Comparison of ENCODE assay signal across 9 cellular contexts in the genomic region with DNA sequence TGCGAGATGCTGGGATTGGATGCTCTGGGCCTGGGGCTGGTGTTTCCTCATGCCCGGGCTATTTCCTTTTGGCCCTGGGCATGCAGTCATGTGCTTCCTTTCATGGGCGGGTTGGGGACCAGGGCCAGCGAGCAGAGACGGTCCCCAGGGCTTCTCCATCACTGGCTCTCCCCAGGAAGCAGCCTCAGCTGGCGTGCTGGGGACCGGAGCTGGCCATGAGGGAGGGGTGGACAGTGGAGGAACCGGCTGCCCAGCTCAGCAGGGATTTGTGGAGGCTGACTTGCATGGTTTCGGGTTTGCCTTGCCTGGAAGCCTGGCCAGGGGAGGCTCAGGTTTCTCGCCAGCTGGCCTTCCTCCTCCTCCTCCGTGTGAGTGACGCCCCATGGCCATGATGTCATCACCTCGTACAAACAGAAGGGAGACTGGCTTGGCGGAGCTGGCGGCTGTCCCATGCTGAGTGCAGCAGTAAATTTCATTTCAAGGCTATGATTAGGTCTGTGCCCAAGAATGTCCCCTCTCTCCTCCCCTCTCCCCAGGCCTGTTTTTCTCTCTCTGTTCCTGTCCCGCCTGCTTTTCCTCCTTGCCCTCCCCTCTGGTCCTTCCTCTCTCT. TPM values are rescaled to one million over a fixed set of nuclear protein-coding genes. Genes with fewer than 3 reads are reported as not detected.
DNase-seq lines count a peak whose midpoint lies in the region; ATAC-seq, FAIRE-seq and TF ChIP-seq lines count a peak whose summit lies in the region.
"Had no signal": no experiment of that assay in that cellular context is flagged by ENCODE, and none has a peak within 500 bp of the region (broad histone marks: within the 10 kb centered on the region; RNA-seq: fewer than 3 reads in every experiment).

No MANE protein-coding gene starts in this region.

- H3K4me3 ChIP-seq in AG04450 (ENCODE audit: low read depth, low read length): peak overlapping the region; percentile 45
- peak overlapping the region in 3 of 4 donors; percentile 11 to 37 (median 28) for H3K4me3 ChIP-seq in upper lobe of left lung

- H3K9me3 ChIP-seq in AG04450 (ENCODE audit: control insufficient read depth, insufficient read depth, low read length) (no peaks in the 10 kb centered on the region; the same call in 1 of the 2 replicates), upper lobe of left lung (no peaks in the 10 kb centered on the region)

- H3K9me3 Mint-ChIP-seq in mesothelial cell of epicardium: no peaks in the 10 kb centered on the region
- H3K9me3 Mint-ChIP-seq: activated naive CD8-positive, alpha-beta T cell treated with anti-CD3 and anti-CD28 coated beads, Interleukin-2, amount 10 ng/mL, durations not matched to agents 7 days and 5 days had no signal

- CTCF ChIA-PET in AG04450 (lab: Charles Lee): interaction anchor here (0.6 to 1.3 kb wide), 3 partner anchors 37 to 69 kb away, joined by 3 to 5 read pairs (median 3); no protein-coding TSS in a partner anchor
- CTCF ChIA-PET in RWPE1 (lab: Yijun Ruan, JAX): interaction anchor here (0.6 to 2.2 kb wide), 3 partner anchors 37 to 588 kb away, joined by 3 to 5 read pairs (median 4); no protein-coding TSS in a partner anchor

- POLR2A ChIA-PET in AG04450 (lab: Yijun Ruan, JAX): interaction anchor here (0.6 to 3.4 kb wide), 8 partner anchors 10 to 1329 kb away, joined by 3 to 26 read pairs (median 4); partner anchors contain the start of gene TIMP2
- POLR2A ChIA-PET in RWPE1 (lab: Yijun Ruan, JAX; ENCODE audit: low non-redundant PET): no interaction called here

- ATAC-seq in upper lobe of left lung (ENCODE audit: low FRiP score in 2 of 2): peak; percentile 83 to 84
- ATAC-seq in GM18873 (IDR thresholded peaks at IDR 0.05; ENCODE audit: low FRiP score, unreplicated experiment): no peak

- peaks cover 15 to 19% (median 17%) of the 10 kb centered on the region in 4 donors for H3K4me1 ChIP-seq in upper lobe of left lung

- no peaks in the 10 kb centered on the region for H3K27me3 Mint-ChIP-seq in mesothelial cell of epicardium (ENCODE audit: low read depth)
- H3K27me3 Mint-ChIP-seq: activated naive CD8-positive, alpha-beta T cell treated with anti-CD3 and anti-CD28 coated beads, Interleukin-2, amount 10 ng/mL, durations not matched to agents 7 days and 5 days had no signal

- peaks cover 27% of the 10 kb centered on the region for H3K4me1 Mint-ChIP-seq in mesothelial cell of epicardium

- WGBS in upper lobe of left lung, 2 donors: 7 to 12% methylated on average over 9 to 16 of the region's 16 CpGs

- no peaks in the 10 kb centered on the region for H3K36me3 Mint-ChIP-seq in mesothelial cell of epicardium
- H3K36me3 Mint-ChIP-seq: activated naive CD8-positive, alpha-beta T cell treated with anti-CD3 and anti-CD28 coated beads, Interleukin-2, amount 10 ng/mL, durations not matched to agents 7 days and 5 days had no signal

- peak overlapping the region; percentile 82 for H3K27ac Mint-ChIP-seq in mesothelial cell of epicardium

- TF ChIP-seq CTCF in AG04450 (IDR thresholded peaks at IDR 0.05; ENCODE audit: low read depth, low read length) (no peak), RWPE1 (conservative IDR thresholded peaks at IDR 0.05; ENCODE audit: low read depth) (no peak), mesothelial cell of epicardium (IDR thresholded peaks at IDR 0.05; ENCODE audit: unreplicated experiment) (no peak), upper lobe of left lung (IDR thresholded peaks at IDR 0.05) (no peak)

- no peaks in the 10 kb centered on the region for H3K27me3 ChIP-seq in AG04450 (ENCODE audit: control insufficient read depth, insufficient read depth, low read length)
- H3K27me3 ChIP-seq in upper lobe of left lung: no peaks in the 10 kb centered on the region

- no peaks in the 10 kb centered on the region for H3K36me3 ChIP-seq in upper lobe of left lung

- no peak for TF ChIP-seq POLR2A in upper lobe of left lung (IDR thresholded peaks at IDR 0.05)

- peak; percentile 94 for FAIRE-seq in HTR-8/SVneo (lab: Jason Lieb, UNC)

- peak in 1 of 4 donors; percentile 11 for TF ChIP-seq EP300 in upper lobe of left lung (IDR thresholded peaks at IDR 0.05)

- H3K4me3 Mint-ChIP-seq in mesothelial cell of epicardium: peak overlapping the region; percentile 0

- H3K27ac ChIP-seq in AG04450 (ENCODE audit: low read depth, low read length) (peak overlapping the region; percentile 100), RWPE1 (peak overlapping the region; percentile 94), epithelial cell of prostate (peak overlapping the region; percentile 92), upper lobe of left lung (peak overlapping the region; percentile 59 to 74 (median 73))

- DNase-seq in AG04450 (ENCODE audit: low read depth, low spot score): peak; percentile 99
- peak; percentile 88 for DNase-seq in HTR-8/SVneo (ENCODE audit: insufficient read length, low spot score)
- DNase-seq in RWPE1 (ENCODE audit: low spot score): peak; percentile 82
- DNase-seq in epithelial cell of prostate (ENCODE audit: low read depth, low spot score): peak; percentile 87
- peak; percentile 75 to 77 for DNase-seq in mesothelial cell of epicardium (ENCODE audit: low spot score in 2 of 2, unreplicated experiment in 2 of 2)
- peak; percentile 81 to 84 for DNase-seq in upper lobe of left lung
- no peak for DNase-seq in GM19240 (ENCODE audit: insufficient read length, low spot score)
- DNase-seq: activated naive CD8-positive, alpha-beta T cell treated with anti-CD3 and anti-CD28 coated beads, Interleukin-2, amount 10 ng/mL, durations not matched to agents 7 days and 5 days had no signal

RNA-seq across cellular contexts. Expression of gene TIMP2, which starts 8.9 kb away (rescaled TPM):
- polyA plus RNA-seq in AG04450 (2011; rRNA removed): 356 and 387 TPM in 2 replicates
- polyA minus RNA-seq in AG04450 (2011; rRNA and poly(A)+ RNA removed): 165 and 172 TPM in 2 replicates
- total RNA-seq in mesothelial cell of epicardium (106 to 109 TPM (median 106 TPM) in 3 replicates), upper lobe of left lung (100 to 1,000 TPM in 4 of 6 donors, 10 to 100 TPM in 2; 60.8 to 313 (median 145) TPM)

RNA-seq across cellular contexts. Expression of gene CEP295NL, which starts 31.1 kb away (rescaled TPM):
- 0.11 and 0.19 TPM in 2 replicates for polyA plus RNA-seq in AG04450 (2011; rRNA removed)
- polyA minus RNA-seq in AG04450 (2011; rRNA and poly(A)+ RNA removed): 1.5 and 1.8 TPM in 2 replicates
- total RNA-seq in mesothelial cell of epicardium (3.2 to 4.2 TPM (median 3.8 TPM) in 3 replicates), upper lobe of left lung (10 to 100 TPM in 2 of 6 donors, 1 to 10 TPM in 4; 2.6 to 61.8 (median 4.2) TPM)

RNA-seq across cellular contexts. Expression of gene LGALS3BP, which starts 45.7 kb away (rescaled TPM):
- 126 and 171 TPM in 2 replicates for polyA plus RNA-seq in AG04450 (2011; rRNA removed)
- 53.5 and 76.3 TPM in 2 replicates for polyA minus RNA-seq in AG04450 (2011; rRNA and poly(A)+ RNA removed)
- total RNA-seq in mesothelial cell of epicardium: 373 to 393 TPM (median 375 TPM) in 3 replicates
- 1,000 to 10,000 TPM in 1 of 6 donors, 100 to 1,000 TPM in 5; 257 to 1,111 (median 533) TPM for total RNA-seq in upper lobe of left lung
